22 cellular contexts compared by ENCODE assay signal in genomic region chrX:129958814-129959492, GRCh38. TPM values are rescaled to one million over a fixed set of nuclear protein-coding genes. Genes with fewer than 3 reads are reported as not detected.
A peak's percentile ranks its signal among the peaks of the same experiment; 100 is the strongest.
DNase-seq lines count a peak whose midpoint lies in the region; ATAC-seq, FAIRE-seq and TF ChIP-seq lines count a peak whose summit lies in the region.
"Had no signal": no experiment of that assay in that cellular context is flagged by ENCODE, and none has a peak within 500 bp of the region (broad histone marks: within the 10 kb centered on the region; RNA-seq: fewer than 3 reads in every experiment).

No MANE protein-coding gene starts in this region.

- WGBS in right cardiac atrium: 49% methylated on average over 13 of the region's 13 CpGs
- WGBS in stomach, 5 donors: 37 to 52% (median 43%) methylated on average over 12 to 13 of the region's 13 CpGs

- no peaks in the 10 kb centered on the region for H3K79me2 ChIP-seq in astrocyte (ENCODE audit: insufficient read depth, low read length)
- no peaks in the 10 kb centered on the region for H3K79me2 ChIP-seq in keratinocyte (ENCODE audit: control insufficient read depth, insufficient read depth, low read length)

- H3K27me3 ChIP-seq in astrocyte (ENCODE audit: insufficient read depth, low read length) (no peaks in the 10 kb centered on the region), keratinocyte (ENCODE audit: control insufficient read depth, extremely low read depth, insufficient read depth, low read length) (peaks cover 3% of the 10 kb centered on the region), right cardiac atrium (ENCODE audit: control insufficient read depth, insufficient read depth) (no peaks in the 10 kb centered on the region), stomach (peaks cover 0 to 4% (median 0%) of the 10 kb centered on the region in 3 donors)
- H3K27me3 ChIP-seq: colonic mucosa, SJSA1 had no signal

- no peak for TF ChIP-seq EP300 in stomach (IDR thresholded peaks at IDR 0.05)

- peak; percentile 66 for FAIRE-seq in astrocyte (lab: Jason Lieb, UNC)
- FAIRE-seq in keratinocyte (lab: Jason Lieb, UNC): peak; percentile 9
- FAIRE-seq: endometrium had no signal

- H2AFZ ChIP-seq in astrocyte (ENCODE audit: low read depth, low read length) (peak overlapping the region; percentile 26), keratinocyte (ENCODE audit: control insufficient read depth, low read length) (no peak overlapping the region)

- H3K4me1 ChIP-seq in astrocyte (ENCODE audit: insufficient read depth, low read length): peaks cover 3% of the 10 kb centered on the region
- peaks cover 20% of the 10 kb centered on the region for H3K4me1 ChIP-seq in keratinocyte (ENCODE audit: control insufficient read depth, extremely low read depth, insufficient read depth, low read length)
- H3K4me1 ChIP-seq in right cardiac atrium (ENCODE audit: control insufficient read depth, insufficient read depth, low read length): no peaks in the 10 kb centered on the region
- peaks cover 0 to 20% (median 10%) of the 10 kb centered on the region in 4 donors for H3K4me1 ChIP-seq in stomach
- H3K4me1 ChIP-seq: colonic mucosa, psoas muscle had no signal

- H3K27me3 Mint-ChIP-seq in natural killer cell (ENCODE audit: low read depth in 2 of 2): no peaks in the 10 kb centered on the region
- H3K27me3 Mint-ChIP-seq in natural killer cell treated with Interleukin-12 subunit alpha and Interleukin-12 subunit beta and Interleukin-15 and Interleukin-18, amount 100 ng/mL, for 72 hours: peaks cover 0 to 8% of the 10 kb centered on the region in 2 donors
- peaks cover 21% of the 10 kb centered on the region for H3K27me3 Mint-ChIP-seq in astrocyte (ENCODE audit: low read depth, unreplicated experiment)
- H3K27me3 Mint-ChIP-seq in type B pancreatic cell: peaks cover 11% of the 10 kb centered on the region
- H3K27me3 Mint-ChIP-seq: T-helper 17 cell had no signal

- H3K9ac ChIP-seq in astrocyte (ENCODE audit: low read length): no peak overlapping the region
- no peak overlapping the region for H3K9ac ChIP-seq in keratinocyte (ENCODE audit: control insufficient read depth, extremely low read depth, insufficient read depth, low read length)

- no peak for TF ChIP-seq POLR2A in stomach (IDR thresholded peaks at IDR 0.05)

- no peak for DNase-seq in natural killer cell
- DNase-seq in natural killer cell treated with Interleukin-12 subunit alpha and Interleukin-12 subunit beta and Interleukin-15 and Interleukin-18, amount 100 ng/mL, for 72 hours (ENCODE audit: low spot score): no peak
- DNase-seq in astrocyte (ENCODE audit: low read depth): no peak
- DNase-seq in keratinocyte (ENCODE audit: low read depth, low spot score): no peak
- DNase-seq in type B pancreatic cell (ENCODE audit: extremely low spot score, unreplicated experiment): no peak
- no peak for DNase-seq in right cardiac atrium
- DNase-seq in stomach: no peak
- DNase-seq: activated CD4-positive, alpha-beta T cell treated with anti-CD3 and anti-CD28 coated beads, Interleukin-2, amount 50 U/mL, for 1 hour; activated naive CD4-positive, alpha-beta T cell treated with anti-CD3 and anti-CD28 coated beads for 36 hours; aorta; kidney glomerular epithelial cell; naive thymus-derived CD4-positive, alpha-beta T cell; NCI-H1105; NCI-H774; psoas muscle; T-helper 17 cell had no signal

- intact Hi-C loops in natural killer cell (cut with micrococcal nuclease): no loop called here
- intact Hi-C loops in right cardiac atrium (cut with DNase I): no loop called here
- intact Hi-C loops in stomach (cut with DNase I; ENCODE audit: low total_unique reads): no loop called here

- no peak for ATAC-seq in natural killer cell
- ATAC-seq in natural killer cell treated with Interleukin-12 subunit alpha and Interleukin-12 subunit beta and Interleukin-15 and Interleukin-18, amount 100 ng/mL, for 72 hours: no peak
- ATAC-seq in HG02798 (IDR thresholded peaks at IDR 0.05; ENCODE audit: poor library complexity, unreplicated experiment): no peak
- no peak for ATAC-seq in right cardiac atrium
- ATAC-seq: naive thymus-derived CD4-positive, alpha-beta T cell; psoas muscle; T-helper 17 cell had no signal

- H3K9me3 ChIP-seq in astrocyte (ENCODE audit: insufficient read depth, low read depth, low read length) (no peaks in the 10 kb centered on the region), keratinocyte (ENCODE audit: control insufficient read depth, low read depth, low read length) (no peaks in the 10 kb centered on the region), right cardiac atrium (ENCODE audit: control insufficient read depth, low read length) (no peaks in the 10 kb centered on the region), stomach (no peaks in the 10 kb centered on the region)
- H3K9me3 ChIP-seq: colonic mucosa, psoas muscle, SJSA1 had no signal

- TF ChIP-seq CTCF in natural killer cell (IDR thresholded peaks at IDR 0.05) (no peak), astrocyte (IDR thresholded peaks at IDR 0.05; ENCODE audit: insufficient read depth, low read depth, low read length) (no peak), keratinocyte (optimal IDR thresholded peaks at IDR 0.05 in 1 of 3, IDR thresholded peaks at IDR 0.05 in 1 of 3, conservative IDR thresholded peaks at IDR 0.05 in 1 of 3; ENCODE audit: extremely low read depth in 1 of 3, insufficient read depth in 2 of 3, low read length in 3 of 3) (no peak), type B pancreatic cell (conservative IDR thresholded peaks at IDR 0.05) (no peak), stomach (IDR thresholded peaks at IDR 0.05) (no peak)

- H3K4me2 ChIP-seq in astrocyte (ENCODE audit: low read length) (peak overlapping the region; percentile 52), keratinocyte (ENCODE audit: control insufficient read depth, extremely low read depth, insufficient read depth, low read depth, low read length) (peak overlapping the region; percentile 1)

- H3K36me3 Mint-ChIP-seq in natural killer cell (no peaks in the 10 kb centered on the region), astrocyte (ENCODE audit: low read depth, unreplicated experiment) (no peaks in the 10 kb centered on the region), type B pancreatic cell (no peaks in the 10 kb centered on the region)
- H3K36me3 Mint-ChIP-seq in natural killer cell treated with Interleukin-12 subunit alpha and Interleukin-12 subunit beta and Interleukin-15 and Interleukin-18, amount 100 ng/mL, for 72 hours: no peaks in the 10 kb centered on the region
- H3K36me3 Mint-ChIP-seq: naive thymus-derived CD4-positive, alpha-beta T cell had no signal

- H3K27ac ChIP-seq in astrocyte (ENCODE audit: low read depth, low read length) (no peak overlapping the region), keratinocyte (ENCODE audit: control insufficient read depth, insufficient read depth, low read length) (no peak overlapping the region), right cardiac atrium (ENCODE audit: low read length) (no peak overlapping the region), stomach (no peak overlapping the region)
- H3K27ac ChIP-seq: C4-2B, colonic mucosa, psoas muscle, SJSA1, VCaP had no signal

- no peaks in the 10 kb centered on the region for H3K9me1 ChIP-seq in keratinocyte (ENCODE audit: control insufficient read depth, extremely low read depth, insufficient read depth, low read length)

- H3K4me3 ChIP-seq in astrocyte (ENCODE audit: insufficient read depth, low read depth, low read length) (no peak overlapping the region), keratinocyte (ENCODE audit: control insufficient read depth in 2 of 3, extremely low read depth in 1 of 3, insufficient read depth in 2 of 3, low read depth in 1 of 3, low read length in 3 of 3) (no peak overlapping the region), right cardiac atrium (ENCODE audit: low read length) (no peak overlapping the region), stomach (no peak overlapping the region)
- H3K4me3 ChIP-seq: colonic mucosa, psoas muscle, SJSA1 had no signal

- H4K20me1 ChIP-seq in astrocyte (ENCODE audit: insufficient read depth, low read length) (no peaks in the 10 kb centered on the region), keratinocyte (ENCODE audit: control insufficient read depth, extremely low read depth, insufficient read depth, low read length) (no peaks in the 10 kb centered on the region)

- H3K4me1 Mint-ChIP-seq in natural killer cell: peaks cover 18 to 23% of the 10 kb centered on the region in 2 donors
- H3K4me1 Mint-ChIP-seq in natural killer cell treated with Interleukin-12 subunit alpha and Interleukin-12 subunit beta and Interleukin-15 and Interleukin-18, amount 100 ng/mL, for 72 hours (ENCODE audit: low read depth in 2 of 2): peaks cover 13 to 22% of the 10 kb centered on the region in 2 donors
- H3K4me1 Mint-ChIP-seq in astrocyte (ENCODE audit: low read depth, unreplicated experiment): no peaks in the 10 kb centered on the region
- peaks cover 11% of the 10 kb centered on the region for H3K4me1 Mint-ChIP-seq in type B pancreatic cell (ENCODE audit: unreplicated experiment)

- H3K9me3 Mint-ChIP-seq in natural killer cell (no peaks in the 10 kb centered on the region), astrocyte (ENCODE audit: unreplicated experiment) (no peaks in the 10 kb centered on the region), type B pancreatic cell (no peaks in the 10 kb centered on the region)
- H3K9me3 Mint-ChIP-seq in natural killer cell treated with Interleukin-12 subunit alpha and Interleukin-12 subunit beta and Interleukin-15 and Interleukin-18, amount 100 ng/mL, for 72 hours: no peaks in the 10 kb centered on the region
- H3K9me3 Mint-ChIP-seq: activated naive CD4-positive, alpha-beta T cell treated with anti-CD3 and anti-CD28 coated beads for 36 hours had no signal

- H3K27ac Mint-ChIP-seq in natural killer cell: peak overlapping the region in 1 of 2 donors; percentile 2
- H3K27ac Mint-ChIP-seq in natural killer cell treated with Interleukin-12 subunit alpha and Interleukin-12 subunit beta and Interleukin-15 and Interleukin-18, amount 100 ng/mL, for 72 hours: no peak overlapping the region
- H3K27ac Mint-ChIP-seq in astrocyte (ENCODE audit: unreplicated experiment): no peak overlapping the region
- H3K27ac Mint-ChIP-seq in type B pancreatic cell: no peak overlapping the region
- H3K27ac Mint-ChIP-seq: activated naive CD4-positive, alpha-beta T cell treated with anti-CD3 and anti-CD28 coated beads for 36 hours; T-helper 17 cell had no signal

- H3K4me3 Mint-ChIP-seq in natural killer cell (peak overlapping the region; percentile 56), astrocyte (ENCODE audit: unreplicated experiment) (no peak overlapping the region), type B pancreatic cell (peak overlapping the region; percentile 27)
- H3K4me3 Mint-ChIP-seq in natural killer cell treated with Interleukin-12 subunit alpha and Interleukin-12 subunit beta and Interleukin-15 and Interleukin-18, amount 100 ng/mL, for 72 hours: no peak overlapping the region

- dilution Hi-C loops in keratinocyte (cut with MboI; ENCODE audit: extremely low pct_ligation_motif_present, low sequenced_read_pairs): no loop called here

- H3K36me3 ChIP-seq in astrocyte (ENCODE audit: insufficient read depth, low read length): no peaks in the 10 kb centered on the region
- H3K36me3 ChIP-seq in keratinocyte (ENCODE audit: control insufficient read depth in 2 of 2, extremely low read depth in 1 of 2, insufficient read depth in 2 of 2, low read length in 2 of 2): no peaks in the 10 kb centered on the region
- H3K36me3 ChIP-seq in stomach: no peaks in the 10 kb centered on the region
- H3K36me3 ChIP-seq: colonic mucosa, SJSA1 had no signal

RNA-seq across cellular contexts. Expression of gene BCORL1, which starts 23.5 kb away (rescaled TPM):
- 10 to 100 TPM in 1 of 3 donors, 1 to 10 TPM in 2; 6.5 to 10.5 (median 9.9) TPM for total RNA-seq in natural killer cell
- total RNA-seq in natural killer cell treated with Interleukin-12 subunit alpha and Interleukin-12 subunit beta and Interleukin-15 and Interleukin-18, amount 100 ng/mL, for 72 hours: 10 to 100 TPM in 1 of 2 donors, 1 to 10 TPM in 1; 9.9 to 18.8 TPM
- 20.0 and 22.3 TPM in 2 replicates for total RNA-seq in astrocyte
- 0.41 to 1.2 TPM (median 0.54 TPM) in 3 replicates for polyA plus RNA-seq in keratinocyte
- 2.3 TPM for polyA plus RNA-seq in keratinocyte (2011; ENCODE audit: low read depth)
- polyA plus RNA-seq in keratinocyte (2011; cell fraction: cytosol; rRNA removed): 0.69 and 1.2 TPM in 2 replicates
- polyA plus RNA-seq in keratinocyte (2011; cell fraction: nucleus; rRNA removed): 5.5 and 7.2 TPM in 2 replicates
- 2.5 and 3.5 TPM in 2 replicates for polyA plus RNA-seq in keratinocyte (2012; ENCODE audit: low replicate concordance)
- polyA minus RNA-seq in keratinocyte: 1.7 to 8.2 TPM (median 1.9 TPM) in 3 replicates
- polyA minus RNA-seq in keratinocyte (2011; cell fraction: cytosol; rRNA and poly(A)+ RNA removed): 2.5 TPM
- polyA minus RNA-seq in keratinocyte (2011; cell fraction: nucleus; rRNA and poly(A)+ RNA removed): 3.8 and 7.0 TPM in 2 replicates
- 20.9 and 24.0 TPM in 2 replicates for total RNA-seq in type B pancreatic cell (ENCODE audit: low replicate concordance)
- total RNA-seq in right cardiac atrium: 10 to 100 TPM; 10.9 to 13.8 (median 11.5) TPM
- 5.0 TPM for polyA plus RNA-seq in right cardiac atrium
- total RNA-seq in stomach: 10 to 100 TPM in 1 of 5 donors, 1 to 10 TPM in 3, under 1 TPM in 1; 0.89 to 16.8 (median 2.9) TPM
- 1 to 10 TPM; 1.0 to 3.4 (median 2.4) TPM for polyA plus RNA-seq in stomach

RNA-seq across cellular contexts. Expression of gene UTP14A, which starts 53.0 kb away (rescaled TPM):
- total RNA-seq in natural killer cell (10 to 100 TPM in 2 of 3 donors, 1 to 10 TPM in 1; 9.5 to 11.6 (median 11.0) TPM), astrocyte (22.2 and 23.4 TPM in 2 replicates), type B pancreatic cell (ENCODE audit: low replicate concordance) (21.9 and 22.4 TPM in 2 replicates), right cardiac atrium (10 to 100 TPM in 1 of 4 donors, 1 to 10 TPM in 3; 8.1 to 11.2 (median 8.5) TPM), stomach (10 to 100 TPM in 3 of 5 donors, 1 to 10 TPM in 2; 4.1 to 18.1 (median 14.0) TPM)
- total RNA-seq in natural killer cell treated with Interleukin-12 subunit alpha and Interleukin-12 subunit beta and Interleukin-15 and Interleukin-18, amount 100 ng/mL, for 72 hours: 10 to 100 TPM; 31.5 to 54.8 TPM
- polyA plus RNA-seq in keratinocyte (18.3 to 30.6 TPM (median 29.1 TPM) in 3 replicates), right cardiac atrium (6.2 TPM), stomach (10 to 100 TPM; 10.5 to 15.6 (median 12.4) TPM)
- polyA plus RNA-seq in keratinocyte (2011; ENCODE audit: low read depth): 21.8 TPM
- 22.4 and 24.8 TPM in 2 replicates for polyA plus RNA-seq in keratinocyte (2011; cell fraction: cytosol; rRNA removed)
- 23.7 and 32.5 TPM in 2 replicates for polyA plus RNA-seq in keratinocyte (2011; cell fraction: nucleus; rRNA removed)
- 11.9 and 28.0 TPM in 2 replicates for polyA plus RNA-seq in keratinocyte (2012; ENCODE audit: low replicate concordance)
- 4.4 to 16.2 TPM (median 7.5 TPM) in 3 replicates for polyA minus RNA-seq in keratinocyte
- 13.2 TPM for polyA minus RNA-seq in keratinocyte (2011; cell fraction: cytosol; rRNA and poly(A)+ RNA removed)
- polyA minus RNA-seq in keratinocyte (2011; cell fraction: nucleus; rRNA and poly(A)+ RNA removed): 6.6 and 13.0 TPM in 2 replicates

Comparison
In these comparisons a context has a peak if more than half of its experiments do, and no peak if none do; other contexts are left out.
1. H3K4me3 Mint-ChIP-seq: peak in natural killer cell (single experiment) and type B pancreatic cell (single experiment); none in natural killer cell treated with Interleukin-12 subunit alpha and Interleukin-12 subunit beta and Interleukin-15 and Interleukin-18, amount 100 ng/mL, for 72 hours (single experiment) and astrocyte (single experiment).